Comparison of ENCODE assay signal across 14 cellular contexts in the genomic region with DNA sequence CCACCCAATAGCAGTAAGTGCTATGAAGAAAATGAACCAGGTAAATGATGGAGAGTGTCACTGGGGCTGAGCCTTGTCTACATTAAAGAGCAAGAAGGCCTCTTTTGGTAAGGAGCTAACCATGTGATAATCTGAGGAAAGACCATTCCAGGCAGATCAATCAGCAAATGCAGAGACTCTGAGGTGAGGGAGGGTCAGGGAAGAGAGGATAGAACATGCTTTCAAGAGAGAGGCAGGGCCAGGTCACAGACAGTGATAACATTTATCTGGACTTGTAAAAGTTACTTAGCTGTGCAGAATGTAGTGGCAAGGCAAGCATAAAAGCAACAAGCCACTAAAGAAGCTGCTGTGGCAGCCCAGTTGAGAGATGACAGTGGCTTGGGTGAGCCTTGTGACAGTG.
DNase-seq lines count a peak whose midpoint lies in the region; ATAC-seq, FAIRE-seq and TF ChIP-seq lines count a peak whose summit lies in the region.
"Had no signal": no experiment of that assay in that cellular context is flagged by ENCODE, and none has a peak within 500 bp of the region (broad histone marks: within the 10 kb centered on the region; RNA-seq: fewer than 3 reads in every experiment).

No MANE protein-coding gene starts in this region.

- CTCF ChIA-PET in K562 (lab: Yijun Ruan, JAX; ENCODE audit: low intra/inter-chr PET ratio) = no interaction called here

- BruUV-seq in K562 (replicated peaks; lab: Mats Ljungman, UMichigan) = no TSS peak

- H3K4me1 ChIP-seq in GM23338 (ENCODE audit: insufficient read depth) (no peaks in the 10 kb centered on the region), K562 (replicated peaks in 1 of 2; ENCODE audit: control insufficient read depth in 2 of 2, insufficient read depth in 2 of 2, low read length in 2 of 2) (peaks cover 0 to 9% of the 10 kb centered on the region in 2 experiments; a peak in 3 of 5 replicates), sigmoid colon (no peaks in the 10 kb centered on the region)
- H3K4me1 ChIP-seq: BLaER1 treated with 17β-estradiol and CSF1 and Interleukin-3, amounts not matched to agents 10 nM and 100 nM; HAP-1 had no signal

- TF ChIP-seq RAD21 in K562 (CRISPR knock-in tag; conservative IDR thresholded peaks at IDR 0.05 in 1 of 2, IDR thresholded peaks at IDR 0.05 in 1 of 2) = no peak

- H3K27ac Mint-ChIP-seq in GM23338 (no peak overlapping the region), HFFc6 (no peak overlapping the region)
- H3K27ac Mint-ChIP-seq: B cell; CD8-positive, alpha-beta T cell had no signal

- no peaks in the 10 kb centered on the region for H3K9me1 ChIP-seq in K562 (ENCODE audit: control insufficient read depth, insufficient read depth, low read length)

- TF ChIP-seq CTCF in GM23338 (conservative IDR thresholded peaks at IDR 0.05; ENCODE audit: low read depth in 2 of 2) (no peak), K562 (IDR thresholded peaks at IDR 0.05 in 2 of 3, conservative IDR thresholded peaks at IDR 0.05 in 1 of 3; ENCODE audit: insufficient read depth in 2 of 3, low read depth in 1 of 3, low read length in 3 of 3) (no peak), sigmoid colon (IDR thresholded peaks at IDR 0.05) (no peak), HFFc6 (IDR thresholded peaks at IDR 0.05) (no peak)

- peaks cover 9% of the 10 kb centered on the region; the same call in 2 of the 3 replicates for H3K9me3 Mint-ChIP-seq in GM23338
- H3K9me3 Mint-ChIP-seq in HFFc6 = no peaks in the 10 kb centered on the region

- H3K27ac ChIP-seq in GM23338 (ENCODE audit: low read depth) (0 out of 2 replicates have a peak overlapping the region, but pooled peaks have one; percentile 11), K562 (ENCODE audit: extremely low read depth, low read depth, low read length) (no peak overlapping the region), sigmoid colon (no peak overlapping the region)
- H3K27ac ChIP-seq: BLaER1 treated with 17β-estradiol and CSF1 and Interleukin-3, amounts not matched to agents 10 nM and 100 nM had no signal

- no peak overlapping the region for H3K9ac ChIP-seq in K562 (ENCODE audit: insufficient read depth in 1 of 2, low read depth in 2 of 2, low read length in 2 of 2)
- H3K9ac ChIP-seq: BLaER1 treated with 17β-estradiol and CSF1 and Interleukin-3, amounts not matched to agents 10 nM and 100 nM had no signal

- H3K4me1 Mint-ChIP-seq in GM23338 (peaks cover under 1% of the 10 kb centered on the region; the same call in 1 of the 3 replicates), HFFc6 (ENCODE audit: low read depth) (peaks cover 14% of the 10 kb centered on the region)
- H3K4me1 Mint-ChIP-seq: B cell had no signal

- no peak for TF ChIP-seq POLR2A in K562 (conservative IDR thresholded peaks at IDR 0.05)
- TF ChIP-seq POLR2A in sigmoid colon (IDR thresholded peaks at IDR 0.05) = no peak

- H3K4me3 ChIP-seq in GM23338 (no peak overlapping the region), K562 (no peak overlapping the region), sigmoid colon (no peak overlapping the region)
- H3K4me3 ChIP-seq: BLaER1 treated with 17β-estradiol and CSF1 and Interleukin-3, amounts not matched to agents 10 nM and 100 nM; GM12878; HAP-1 had no signal

- no peaks in the 10 kb centered on the region for H3K9me2 ChIP-seq in GM23338 (ENCODE audit: insufficient read depth)

- H3K4me3 Mint-ChIP-seq in GM23338 = no peak overlapping the region
- H3K4me3 Mint-ChIP-seq in HFFc6 = no peak overlapping the region
- H3K4me3 Mint-ChIP-seq: B cell; CD8-positive, alpha-beta T cell had no signal

- H3K36me3 ChIP-seq in GM23338 (ENCODE audit: insufficient read depth) = no peaks in the 10 kb centered on the region
- no peaks in the 10 kb centered on the region for H3K36me3 ChIP-seq in K562 (ENCODE audit: control insufficient read depth, insufficient read depth, low read length)
- no peaks in the 10 kb centered on the region for H3K36me3 ChIP-seq in sigmoid colon
- H3K36me3 ChIP-seq: HAP-1 had no signal

- no peak for TF ChIP-seq EP300 in K562 (IDR thresholded peaks at IDR 0.05; ENCODE audit: low read length)
- TF ChIP-seq EP300 in sigmoid colon (IDR thresholded peaks at IDR 0.05) = no peak

- no peaks in the 10 kb centered on the region for H3K27me3 ChIP-seq in GM23338 (ENCODE audit: insufficient read depth)
- H3K27me3 ChIP-seq in K562 (ENCODE audit: control insufficient read depth in 2 of 2, insufficient read depth in 2 of 2, low read length in 2 of 2) = no peaks in the 10 kb centered on the region
- no peaks in the 10 kb centered on the region for H3K27me3 ChIP-seq in sigmoid colon
- H3K27me3 ChIP-seq: BLaER1 treated with 17β-estradiol and CSF1 and Interleukin-3, amounts not matched to agents 10 nM and 100 nM had no signal

- no peaks in the 10 kb centered on the region for H3K27me3 Mint-ChIP-seq in GM23338 (ENCODE audit: insufficient read depth, low read depth, poor library complexity)
- H3K27me3 Mint-ChIP-seq in HFFc6 (ENCODE audit: insufficient read depth) = peaks cover 1% of the 10 kb centered on the region
- H3K27me3 Mint-ChIP-seq: B cell had no signal

- no peak overlapping the region for H2AFZ ChIP-seq in GM23338
- H2AFZ ChIP-seq in K562 (ENCODE audit: low read depth, low read length) = no peak overlapping the region

- no peak overlapping the region for H3K4me2 ChIP-seq in GM23338
- H3K4me2 ChIP-seq in K562 (ENCODE audit: insufficient read depth, low read length) = peak overlapping the region; percentile 37; the same call in 1 of the 2 replicates
- H3K4me2 ChIP-seq: BLaER1 treated with 17β-estradiol and CSF1 and Interleukin-3, amounts not matched to agents 10 nM and 100 nM had no signal

- DNase-seq in GM23338 (ENCODE audit: low spot score) = no peak
- peak in 1 of 4 experiments; percentile 31 for DNase-seq in K562 (ENCODE audit: extremely low read depth in 1 of 4, low spot score in 3 of 4)
- peak; percentile 63 for DNase-seq in islet precursor cell
- DNase-seq in stimulated activated CD4-positive, alpha-beta T cell treated with anti-CD3 and anti-CD28 coated beads, Interleukin-2, amount 100 ng/mL, for 48 hours = no peak
- DNase-seq in sigmoid colon = no peak
- DNase-seq in HFFc6 = no peak
- DNase-seq: Calu3; CD8-positive, alpha-beta T cell; DMS79 treated with DMSO at 0.1 percent for 48 hours; EL had no signal

- H4K20me1 ChIP-seq in GM23338 (replicated peaks; ENCODE audit: insufficient read depth) (no peaks in the 10 kb centered on the region), K562 (replicated peaks; ENCODE audit: control insufficient read depth, insufficient read depth, low read length) (no peaks in the 10 kb centered on the region)
- H4K20me1 ChIP-seq: BLaER1 treated with 17β-estradiol and CSF1 and Interleukin-3, amounts not matched to agents 10 nM and 100 nM had no signal

- no peaks in the 10 kb centered on the region for H3F3A ChIP-seq in GM23338 (replicated peaks; ENCODE audit: low read depth)

- H3K9me3 ChIP-seq in K562 (replicated peaks; ENCODE audit: control insufficient read depth, insufficient read depth, low read depth, low read length) (no peaks in the 10 kb centered on the region), sigmoid colon (peaks cover 0 to 3% (median under 1%) of the 10 kb centered on the region in 4 donors)
- H3K9me3 ChIP-seq: HAP-1 had no signal

- H3K36me3 Mint-ChIP-seq in GM23338 (ENCODE audit: low read depth) (peaks cover 11% of the 10 kb centered on the region; the same call in 2 of the 3 replicates), HFFc6 (ENCODE audit: low read depth) (peaks cover 11% of the 10 kb centered on the region; the same call in 1 of the 2 replicates)

- POLR2A ChIA-PET in K562 (lab: Yijun Ruan, JAX) = interaction anchor here (1.0 kb wide), 1 partner anchor 20 kb away, joined by 3 read pairs; no protein-coding TSS in a partner anchor

- ATAC-seq in GM23338 (no peak), K562 (peak; percentile 57)
- ATAC-seq: CD8-positive, alpha-beta T cell; GM12878 had no signal

- H3K79me2 ChIP-seq in GM23338 (replicated peaks; ENCODE audit: insufficient read depth) (no peaks in the 10 kb centered on the region), K562 (ENCODE audit: control insufficient read depth, insufficient read depth, low read length) (no peaks in the 10 kb centered on the region)

- intact Hi-C loops in K562 (cut with micrococcal nuclease) (no loop called here), sigmoid colon (cut with DNase I) (no loop called here)

- FAIRE-seq in K562 (lab: Jason Lieb, UNC) = no peak
- FAIRE-seq: GM12878 had no signal

- in situ Hi-C loops in K562 (cut with MboI) = no loop called here

TF ChIP-seq in GM23338, 12 proteins besides CTCF, POLR2A, EP300 and RAD21 (continues in another document):
- TF ChIP-seq EZH2 (IDR thresholded peaks at IDR 0.05; ENCODE audit: low read depth, unreplicated experiment) (no peak), NANOG (IDR thresholded peaks at IDR 0.05; ENCODE audit: borderline replicate concordance) (no peak)

TF ChIP-seq in K562, 482 proteins besides CTCF, POLR2A, EP300 and RAD21:
- TF ChIP-seq, protein P1, sequence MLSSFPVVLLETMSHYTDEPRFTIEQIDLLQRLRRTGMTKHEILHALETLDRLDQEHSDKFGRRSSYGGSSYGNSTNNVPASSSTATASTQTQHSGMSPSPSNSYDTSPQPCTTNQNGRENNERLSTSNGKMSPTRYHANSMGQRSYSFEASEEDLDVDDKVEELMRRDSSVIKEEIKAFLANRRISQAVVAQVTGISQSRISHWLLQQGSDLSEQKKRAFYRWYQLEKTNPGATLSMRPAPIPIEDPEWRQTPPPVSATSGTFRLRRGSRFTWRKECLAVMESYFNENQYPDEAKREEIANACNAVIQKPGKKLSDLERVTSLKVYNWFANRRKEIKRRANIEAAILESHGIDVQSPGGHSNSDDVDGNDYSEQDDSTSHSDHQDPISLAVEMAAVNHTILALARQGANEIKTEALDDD (IDR thresholded peaks at IDR 0.05) = peak; percentile 17; the same call in 1 of the 2 replicates
- TF ChIP-seq CBFA2T3 (IDR thresholded peaks at IDR 0.05) (peak; percentile 32; the same call in 1 of the 2 replicates), ZNF253 (CRISPR knock-in tag; conservative IDR thresholded peaks at IDR 0.05) (no peak)
